26 cellular contexts compared by ENCODE assay signal in the genomic region with DNA sequence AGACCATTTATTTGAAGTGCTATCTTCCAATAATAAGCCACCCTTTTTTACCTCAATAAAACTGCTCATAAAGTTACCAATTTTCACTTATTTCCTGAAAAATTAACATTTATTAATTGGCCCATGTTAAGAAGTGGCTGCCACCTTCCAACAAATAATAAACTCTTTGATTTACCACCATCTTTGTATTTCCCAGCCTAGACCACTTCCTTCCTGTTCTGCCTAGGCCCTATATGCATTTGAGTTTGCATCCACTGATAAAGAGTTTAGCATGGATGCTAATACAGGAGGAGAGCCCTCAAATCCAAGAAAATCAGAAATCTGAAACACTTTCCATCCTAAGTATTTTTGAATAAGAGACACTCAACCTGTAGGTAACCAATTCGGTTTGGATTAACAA.
"Had no signal": no experiment of that assay in that cellular context is flagged by ENCODE, and none has a peak within 500 bp of the region (broad histone marks: within the 10 kb centered on the region; RNA-seq: fewer than 3 reads in every experiment).

No MANE protein-coding gene starts in this region.

- H3K4me1 ChIP-seq: gastroesophageal sphincter, neural progenitor cell, parathyroid adenoma, right lobe of liver, suprapubic skin, transverse colon, upper lobe of right lung, uterus had no signal

- H3K9me3 ChIP-seq: gastroesophageal sphincter, right lobe of liver, suprapubic skin, transverse colon, upper lobe of right lung, uterus had no signal

- H3K27ac ChIP-seq: epithelial cell of prostate, gastroesophageal sphincter, heart left ventricle, hepatocyte, neural progenitor cell, parathyroid adenoma, right lobe of liver, suprapubic skin, transverse colon, upper lobe of right lung, uterus had no signal

- H3K27me3 ChIP-seq: gastroesophageal sphincter, heart left ventricle, hepatocyte, neural progenitor cell, right lobe of liver, suprapubic skin, transverse colon, upper lobe of right lung, uterus had no signal

- DNase-seq: effector CD8-positive, alpha-beta T cell; endodermal cell; foreskin fibroblast; heart left ventricle; kidney; naive thymus-derived CD4-positive, alpha-beta T cell; right lobe of liver; small intestine; stimulated activated CD4-positive, alpha-beta T cell treated with anti-CD3 and anti-CD28 coated beads, Interleukin-12 subunit alpha, Interleukin-12 subunit beta, amount 100 ng/mL, for 4 hours; stimulated activated CD4-positive, alpha-beta T cell treated with anti-CD3 and anti-CD28 coated beads, Interleukin-1b, Interleukin-23, amount 100 ng/mL, for 48 hours; stimulated activated CD4-positive, alpha-beta T cell treated with anti-CD3 and anti-CD28 coated beads, Interleukin-4, amount 100 ng/mL, for 1 hour; stimulated activated CD8-positive, alpha-beta memory T cell treated with anti-CD3 and anti-CD28 coated beads, Interleukin-4, amount 100 ng/mL, for 48 hours; stimulated activated naive CD4-positive, alpha-beta T cell; stimulated activated naive CD8-positive, alpha-beta T cell treated with anti-CD3 and anti-CD28 coated beads, Interleukin-15, amount 100 ng/mL, for 72 hours; transverse colon; upper lobe of right lung; uterus had no signal

- ATAC-seq: esophagus mucosa; gastroesophageal sphincter; heart left ventricle; left lobe of liver; naive thymus-derived CD4-positive, alpha-beta T cell; stimulated activated naive CD8-positive, alpha-beta T cell treated with anti-CD3 and anti-CD28 coated beads, Interleukin-15, amount 100 ng/mL, for 72 hours; upper lobe of right lung had no signal

- H3K4me2 ChIP-seq: hepatocyte, neural progenitor cell had no signal

- H3K36me3 ChIP-seq: gastroesophageal sphincter, heart left ventricle, neural progenitor cell, right lobe of liver, suprapubic skin, transverse colon, upper lobe of right lung, uterus had no signal

- H3K4me3 ChIP-seq: gastroesophageal sphincter, heart left ventricle, hepatocyte, lung, neural progenitor cell, right lobe of liver, suprapubic skin, transverse colon, upper lobe of right lung, uterus had no signal

- H3K9ac ChIP-seq: neural progenitor cell, parathyroid adenoma had no signal

- H3K79me2 ChIP-seq: hepatocyte, parathyroid adenoma had no signal

- H2AFZ ChIP-seq: hepatocyte, neural progenitor cell, parathyroid adenoma had no signal
